In the genomic region with DNA sequence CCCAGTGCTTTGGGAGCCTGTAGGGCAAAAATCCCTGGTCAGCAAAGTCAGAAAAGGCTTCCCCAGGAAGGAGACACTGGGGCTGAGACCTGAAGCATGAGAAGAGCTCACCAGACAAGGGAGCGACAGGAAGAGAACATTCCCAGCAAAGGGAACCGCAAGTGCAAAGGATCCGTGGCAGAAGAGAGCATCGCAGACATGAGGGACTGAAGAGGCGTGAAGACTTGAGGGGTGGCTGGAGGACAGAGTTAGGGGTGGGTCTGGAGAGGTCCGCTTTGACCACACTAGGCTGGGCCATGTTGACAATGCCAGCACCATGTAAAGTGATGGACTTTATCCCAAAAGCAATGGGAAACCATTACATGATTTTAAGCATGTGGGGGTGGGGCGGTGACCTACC, we compare ENCODE assay signal across 16 cellular contexts.
"Had no signal": no experiment of that assay in that cellular context is flagged by ENCODE, and none has a peak within 500 bp of the region (broad histone marks: within the 10 kb centered on the region; RNA-seq: fewer than 3 reads in every experiment).

No MANE protein-coding gene starts in this region.

- ATAC-seq: SK-N-SH treated with all-trans-retinoic acid at 6 μM for 48 hours had no signal

- DNase-seq: KBM-7, MG63, NCI-H1092 treated with DMSO at 0.1 percent for 48 hours, NCI-H1436, NCI-H187, NCI-H2029, NCI-H2081 treated with DMSO at 0.1 percent for 48 hours, NCI-H2171, NCI-H226, NCI-H446, NCI-H510A, NCI-H524 treated with DMSO at 0.1 percent for 48 hours, NCI-H69, NCI-H774, SHP77 had no signal
